In the genomic region with DNA sequence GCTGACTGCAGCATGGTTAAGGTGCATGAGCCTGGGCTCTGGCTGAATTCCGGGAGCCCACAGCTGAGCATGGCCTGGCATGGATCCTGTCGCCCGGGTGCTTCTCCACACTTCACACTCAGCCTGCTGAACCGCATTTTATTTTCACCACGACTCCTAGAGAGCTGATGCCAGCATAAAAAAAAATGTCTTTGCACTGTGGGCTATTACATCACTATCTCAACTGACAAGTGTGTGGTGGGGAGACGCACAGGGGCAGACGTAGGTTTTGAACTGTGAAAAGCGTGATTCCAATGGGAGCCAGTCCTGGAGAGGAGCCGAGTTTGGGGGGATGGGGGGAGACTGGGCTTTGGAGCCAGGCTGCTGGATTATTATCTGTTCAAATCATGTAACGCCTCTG, we compare ENCODE assay signal across 19 cellular contexts.
"Had no signal": no experiment of that assay in that cellular context is flagged by ENCODE, and none has a peak within 500 bp of the region (broad histone marks: within the 10 kb centered on the region; RNA-seq: fewer than 3 reads in every experiment).

No MANE protein-coding gene starts in this region.

- DNase-seq: activated CD4-positive, alpha-beta memory T cell treated with anti-CD3 and anti-CD28 coated beads for 36 hours; activated CD4-positive, alpha-beta T cell treated with anti-CD3 and anti-CD28 coated beads for 4 hours; activated CD4-positive, CD25-positive, alpha-beta regulatory T cell; activated naive CD4-positive, alpha-beta T cell treated with Interleukin-2 at 50 U/mL for 16 hours; activated T-cell treated with anti-CD3 and anti-CD28 coated beads, Interleukin-2, amount 50 U/mL, for 1 hour; anterior cingulate cortex; body of pancreas; caudate nucleus; dorsolateral prefrontal cortex; effector memory CD8-positive, alpha-beta T cell; gastrocnemius medialis; hippocampal formation; left ventricle myocardium inferior; retina; stimulated activated CD4-positive, alpha-beta T cell treated with anti-CD3 and anti-CD28 coated beads, Interleukin-4, amount 100 ng/mL, for 1 hour; tibial artery had no signal

- H3K27ac Mint-ChIP-seq: effector memory CD8-positive, alpha-beta T cell; natural killer cell treated with Interleukin-12 subunit alpha and Interleukin-12 subunit beta and Interleukin-15 and Interleukin-18, amount 100 ng/mL, for 72 hours had no signal

- ATAC-seq: body of pancreas; effector memory CD8-positive, alpha-beta T cell; gastrocnemius medialis; natural killer cell treated with Interleukin-12 subunit alpha and Interleukin-12 subunit beta and Interleukin-15 and Interleukin-18, amount 100 ng/mL, for 72 hours had no signal

- H3K4me3 Mint-ChIP-seq: activated CD4-positive, alpha-beta memory T cell treated with anti-CD3 and anti-CD28 coated beads for 36 hours; effector memory CD8-positive, alpha-beta T cell; natural killer cell treated with Interleukin-12 subunit alpha and Interleukin-12 subunit beta and Interleukin-15 and Interleukin-18, amount 100 ng/mL, for 72 hours; stimulated activated naive CD8-positive, alpha-beta T cell treated with anti-CD3 and anti-CD28 coated beads, Interleukin-15, Interleukin-2, amounts not matched to agents 100 ng/mL and 50 ng/mL, for 24 hours had no signal

- H3K27me3 Mint-ChIP-seq: activated CD4-positive, alpha-beta memory T cell treated with anti-CD3 and anti-CD28 coated beads for 36 hours; effector memory CD8-positive, alpha-beta T cell; progenitor cell of endocrine pancreas; stimulated activated naive CD8-positive, alpha-beta T cell treated with anti-CD3 and anti-CD28 coated beads, Interleukin-15, Interleukin-2, amounts not matched to agents 100 ng/mL and 50 ng/mL, for 24 hours had no signal

- H3K9me3 Mint-ChIP-seq: activated CD4-positive, alpha-beta memory T cell treated with anti-CD3 and anti-CD28 coated beads for 36 hours; effector memory CD8-positive, alpha-beta T cell; natural killer cell treated with Interleukin-12 subunit alpha and Interleukin-12 subunit beta and Interleukin-15 and Interleukin-18, amount 100 ng/mL, for 72 hours; stimulated activated naive CD8-positive, alpha-beta T cell treated with anti-CD3 and anti-CD28 coated beads, Interleukin-15, Interleukin-2, amounts not matched to agents 100 ng/mL and 50 ng/mL, for 24 hours had no signal
